Comparison of ENCODE assay signal across 1 cellular context in the genomic region with DNA sequence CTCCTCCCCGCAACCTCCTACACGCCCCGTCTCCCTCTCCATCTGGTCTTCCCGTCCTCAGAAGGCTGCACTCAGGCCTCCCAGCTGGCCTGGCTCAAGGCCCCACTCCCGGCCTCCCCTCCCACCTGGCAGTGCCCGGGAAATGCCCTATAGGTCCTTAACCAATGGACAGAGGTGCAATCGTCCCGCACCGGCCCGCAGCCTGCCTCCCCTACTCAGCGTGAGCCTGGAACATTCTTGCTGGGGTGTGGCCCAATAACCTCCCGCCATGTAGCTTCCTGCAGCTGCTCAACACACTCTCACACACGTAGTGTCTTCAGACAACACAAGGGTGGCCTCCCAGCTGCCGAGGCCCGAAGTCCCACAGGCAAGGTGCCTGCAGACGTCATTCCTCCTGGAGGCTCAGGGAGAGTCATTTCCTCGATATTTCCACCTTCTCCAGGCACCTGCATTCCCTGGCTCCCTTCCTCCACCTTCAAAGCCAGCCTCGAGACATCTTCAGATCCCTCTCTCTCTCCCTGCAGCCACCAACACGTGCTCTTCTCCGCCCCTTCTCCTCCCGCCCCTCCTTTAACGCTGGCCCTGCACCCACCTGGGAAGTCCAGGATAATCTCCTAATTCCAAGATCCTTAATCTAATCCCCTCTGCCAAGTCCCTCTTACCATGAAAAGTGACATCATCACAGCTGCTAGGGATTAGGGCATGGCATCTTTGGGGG.
TF ChIP-seq lines count a peak whose summit lies in the region.

No MANE protein-coding gene starts in this region.

TF ChIP-seq in SK-N-SH, 30 proteins besides CTCF, POLR2A, EP300 and RAD21 (continued from another document):
- TF ChIP-seq, protein P1, sequence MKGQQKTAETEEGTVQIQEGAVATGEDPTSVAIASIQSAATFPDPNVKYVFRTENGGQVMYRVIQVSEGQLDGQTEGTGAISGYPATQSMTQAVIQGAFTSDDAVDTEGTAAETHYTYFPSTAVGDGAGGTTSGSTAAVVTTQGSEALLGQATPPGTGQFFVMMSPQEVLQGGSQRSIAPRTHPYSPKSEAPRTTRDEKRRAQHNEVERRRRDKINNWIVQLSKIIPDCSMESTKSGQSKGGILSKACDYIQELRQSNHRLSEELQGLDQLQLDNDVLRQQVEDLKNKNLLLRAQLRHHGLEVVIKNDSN (IDR thresholded peaks at IDR 0.05; ENCODE audit: borderline replicate concordance, low read depth) = no peak
- TF ChIP-seq FOSL2 (IDR thresholded peaks at IDR 0.05; ENCODE audit: borderline replicate concordance, low read depth) = no peak
- TF ChIP-seq NRF1 (IDR thresholded peaks at IDR 0.05; ENCODE audit: low read depth, low read length) = no peak
- TF ChIP-seq RXRA (IDR thresholded peaks at IDR 0.05; ENCODE audit: borderline replicate concordance, low read depth) = no peak
- TF ChIP-seq EZH2phosphoT487 (IDR thresholded peaks at IDR 0.05; ENCODE audit: borderline replicate concordance, low read depth) = no peak
- no peak for TF ChIP-seq ELF1 (IDR thresholded peaks at IDR 0.05)
- no peak for TF ChIP-seq POLR2AphosphoS5 (IDR thresholded peaks at IDR 0.05; ENCODE audit: low read depth, low read length)
- TF ChIP-seq, protein P2, sequence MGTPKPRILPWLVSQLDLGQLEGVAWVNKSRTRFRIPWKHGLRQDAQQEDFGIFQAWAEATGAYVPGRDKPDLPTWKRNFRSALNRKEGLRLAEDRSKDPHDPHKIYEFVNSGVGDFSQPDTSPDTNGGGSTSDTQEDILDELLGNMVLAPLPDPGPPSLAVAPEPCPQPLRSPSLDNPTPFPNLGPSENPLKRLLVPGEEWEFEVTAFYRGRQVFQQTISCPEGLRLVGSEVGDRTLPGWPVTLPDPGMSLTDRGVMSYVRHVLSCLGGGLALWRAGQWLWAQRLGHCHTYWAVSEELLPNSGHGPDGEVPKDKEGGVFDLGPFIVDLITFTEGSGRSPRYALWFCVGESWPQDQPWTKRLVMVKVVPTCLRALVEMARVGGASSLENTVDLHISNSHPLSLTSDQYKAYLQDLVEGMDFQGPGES (IDR thresholded peaks at IDR 0.05; ENCODE audit: low read depth, low read length) = no peak
